In the genomic region with DNA sequence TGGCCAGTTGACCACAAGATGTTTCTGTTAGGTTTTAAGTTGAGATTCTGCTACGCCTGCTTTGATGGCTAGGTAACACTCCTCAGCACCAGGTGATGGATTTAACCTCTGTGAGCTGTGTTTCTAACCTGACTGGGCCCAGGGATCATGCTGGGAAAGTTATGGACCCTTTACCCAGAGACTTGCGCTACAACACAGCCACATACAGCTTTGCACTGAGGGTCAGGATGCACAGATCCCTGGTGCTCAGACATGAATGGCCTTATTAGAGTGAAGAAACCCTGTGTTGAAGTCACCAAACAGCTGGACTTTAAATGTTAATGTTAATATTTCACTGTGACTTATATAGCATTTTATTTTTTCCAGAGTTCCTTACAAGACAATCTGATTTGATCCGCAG, we compare ENCODE assay signal across 1 cellular context.
TF ChIP-seq lines count a peak whose summit lies in the region.

No MANE protein-coding gene starts in this region.

TF ChIP-seq in IMR-90, 13 proteins besides CTCF, POLR2A, EP300 and RAD21:
- TF ChIP-seq RCOR1 (IDR thresholded peaks at IDR 0.05; ENCODE audit: insufficient replicate concordance, low read length) (no peak), MXI1 (IDR thresholded peaks at IDR 0.05; ENCODE audit: borderline replicate concordance, low read depth, low read length) (no peak), RFX5 (IDR thresholded peaks at IDR 0.05; ENCODE audit: low read depth, low read length) (no peak), SMC3 (IDR thresholded peaks at IDR 0.05; ENCODE audit: low read depth, low read length) (no peak), CHD1 (IDR thresholded peaks at IDR 0.05; ENCODE audit: low read depth, low read length) (no peak), FOS (IDR thresholded peaks at IDR 0.05; ENCODE audit: low read depth, low read length) (no peak), NFE2L2 (IDR thresholded peaks at IDR 0.05; ENCODE audit: low read depth, low read length) (no peak), MAZ (IDR thresholded peaks at IDR 0.05; ENCODE audit: borderline replicate concordance, low read depth, low read length) (no peak), MAFK (IDR thresholded peaks at IDR 0.05; ENCODE audit: low read depth, low read length) (no peak), CEBPB (IDR thresholded peaks at IDR 0.05; ENCODE audit: low read depth, low read length) (no peak), BHLHE40 (IDR thresholded peaks at IDR 0.05; ENCODE audit: low read depth, low read length) (no peak)
- TF ChIP-seq, protein P1, sequence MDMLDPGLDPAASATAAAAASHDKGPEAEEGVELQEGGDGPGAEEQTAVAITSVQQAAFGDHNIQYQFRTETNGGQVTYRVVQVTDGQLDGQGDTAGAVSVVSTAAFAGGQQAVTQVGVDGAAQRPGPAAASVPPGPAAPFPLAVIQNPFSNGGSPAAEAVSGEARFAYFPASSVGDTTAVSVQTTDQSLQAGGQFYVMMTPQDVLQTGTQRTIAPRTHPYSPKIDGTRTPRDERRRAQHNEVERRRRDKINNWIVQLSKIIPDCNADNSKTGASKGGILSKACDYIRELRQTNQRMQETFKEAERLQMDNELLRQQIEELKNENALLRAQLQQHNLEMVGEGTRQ (IDR thresholded peaks at IDR 0.05; ENCODE audit: low read depth, low read length): no peak
- TF ChIP-seq, protein P2, sequence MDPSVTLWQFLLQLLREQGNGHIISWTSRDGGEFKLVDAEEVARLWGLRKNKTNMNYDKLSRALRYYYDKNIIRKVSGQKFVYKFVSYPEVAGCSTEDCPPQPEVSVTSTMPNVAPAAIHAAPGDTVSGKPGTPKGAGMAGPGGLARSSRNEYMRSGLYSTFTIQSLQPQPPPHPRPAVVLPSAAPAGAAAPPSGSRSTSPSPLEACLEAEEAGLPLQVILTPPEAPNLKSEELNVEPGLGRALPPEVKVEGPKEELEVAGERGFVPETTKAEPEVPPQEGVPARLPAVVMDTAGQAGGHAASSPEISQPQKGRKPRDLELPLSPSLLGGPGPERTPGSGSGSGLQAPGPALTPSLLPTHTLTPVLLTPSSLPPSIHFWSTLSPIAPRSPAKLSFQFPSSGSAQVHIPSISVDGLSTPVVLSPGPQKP (IDR thresholded peaks at IDR 0.05; ENCODE audit: borderline replicate concordance, low read depth, low read length): no peak
TF ChIP-seq in IMR-90: peak in this region for 0.
